In the genomic region with DNA sequence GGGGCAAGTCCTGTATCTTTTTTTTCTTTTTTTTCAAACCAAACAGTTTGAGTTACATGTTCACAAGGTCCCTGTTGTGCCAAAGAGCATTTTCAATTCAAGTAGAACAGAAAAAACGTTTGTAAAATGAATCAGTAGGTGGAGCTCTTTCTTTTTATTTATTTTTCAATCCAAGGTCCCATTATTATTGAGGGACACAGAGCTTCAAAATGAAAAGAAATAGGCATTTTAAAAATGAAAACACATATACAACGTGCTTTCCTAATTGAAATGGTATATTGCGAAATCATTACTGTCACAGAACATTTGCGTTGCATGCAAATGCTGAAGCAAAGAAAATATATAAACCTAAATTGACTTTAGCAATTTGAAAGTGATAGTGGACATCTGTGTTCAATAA, we compare ENCODE assay signal across 10 cellular contexts.
DNase-seq lines count a peak whose midpoint lies in the region; ATAC-seq, FAIRE-seq and TF ChIP-seq lines count a peak whose summit lies in the region.
"Had no signal": no experiment of that assay in that cellular context is flagged by ENCODE, and none has a peak within 500 bp of the region (broad histone marks: within the 10 kb centered on the region; RNA-seq: fewer than 3 reads in every experiment).

No MANE protein-coding gene starts in this region.

- intact Hi-C loops in HepG2 (cut with micrococcal nuclease; ENCODE audit: unreplicated experiment) (loop anchor here (5.0 to 10.0 kb wide), 4 partner anchors 85 to 710 kb away; a partner anchor contains a TSS), right lobe of liver (cut with DNase I) (no loop called here)

- H3K79me2 ChIP-seq in HepG2 (ENCODE audit: insufficient read depth, low read length), result no peaks in the 10 kb centered on the region

- H3K27me3 ChIP-seq in HepG2 (ENCODE audit: control insufficient read depth in 1 of 2, insufficient read depth in 2 of 2, low read length in 2 of 2) (no peaks in the 10 kb centered on the region), right lobe of liver (no peaks in the 10 kb centered on the region), foreskin keratinocyte (no peaks in the 10 kb centered on the region)

- CTCF ChIA-PET in HepG2 (lab: Yijun Ruan, JAX; ENCODE audit: low intra/inter-chr PET ratio, low total read pairs), result no interaction called here

- TF ChIP-seq POLR2A in HepG2 (IDR thresholded peaks at IDR 0.05; ENCODE audit: insufficient read depth in 1 of 2, low read depth in 2 of 2, low read length in 2 of 2), result no peak
- no peak for TF ChIP-seq POLR2A in right lobe of liver (IDR thresholded peaks at IDR 0.05)

- H3K36me3 ChIP-seq in HepG2 (replicated peaks in 1 of 2; ENCODE audit: control insufficient read depth in 1 of 2, insufficient read depth in 2 of 2, low read length in 2 of 2) (no peaks in the 10 kb centered on the region), right lobe of liver (no peaks in the 10 kb centered on the region)

- H3K4me2 ChIP-seq in HepG2 (ENCODE audit: low read depth, low read length), result no peak overlapping the region; the same call in 1 of the 2 replicates

- TF ChIP-seq CTCF in HepG2 (CRISPR knock-in tag; IDR thresholded peaks at IDR 0.05) (peak; percentile 40; the same call in 1 of the 2 replicates), right lobe of liver (IDR thresholded peaks at IDR 0.05) (peak in 1 of 4 donors; percentile 7), foreskin keratinocyte (conservative IDR thresholded peaks at IDR 0.05) (peak; percentile 56)

- no peak for TF ChIP-seq EP300 in HepG2 (IDR thresholded peaks at IDR 0.05; ENCODE audit: low read depth in 2 of 2, low read length in 2 of 2)
- no peak for TF ChIP-seq EP300 in HepG2 (CRISPR knock-in tag; IDR thresholded peaks at IDR 0.05; ENCODE audit: borderline replicate concordance)

- peak; percentile 51 for ATAC-seq in HepG2
- ATAC-seq in right lobe of liver, result no peak
- no peak for ATAC-seq in foreskin keratinocyte
- ATAC-seq in stimulated activated naive CD8-positive, alpha-beta T cell treated with anti-CD3 and anti-CD28 coated beads, Interleukin-15, Interleukin-2, amounts not matched to agents 100 U/mL and 50 U/mL, for 24 hours, result no peak

- POLR2A ChIA-PET in HepG2 (lab: Yijun Ruan, JAX), result no interaction called here

- in situ Hi-C loops in HepG2 (cut with HindIII; ENCODE audit: extremely low pct_ligation_motif_present, low pct_unique_long_range_greater_than_20kb), result no loop called here

- H3K27ac ChIP-seq in HepG2 (ENCODE audit: extremely low read length, insufficient read depth, low read length), result no peak overlapping the region
- no peak overlapping the region for H3K27ac ChIP-seq in right lobe of liver
- no peak overlapping the region for H3K27ac ChIP-seq in foreskin keratinocyte
- H3K27ac ChIP-seq: skin epidermis had no signal

- H3K4me1 ChIP-seq in HepG2 (ENCODE audit: insufficient read depth, low read length) (no peaks in the 10 kb centered on the region), right lobe of liver (no peaks in the 10 kb centered on the region), foreskin keratinocyte (peaks cover 8% of the 10 kb centered on the region)

- no peaks in the 10 kb centered on the region for H3K9me3 ChIP-seq in HepG2 (ENCODE audit: low read length)
- H3K9me3 ChIP-seq in right lobe of liver, result no peaks in the 10 kb centered on the region
- H3K9me3 ChIP-seq: Caco-2 had no signal

- no peak for TF ChIP-seq RAD21 in HepG2 (CRISPR knock-in tag; IDR thresholded peaks at IDR 0.05)

- no peak for FAIRE-seq in HepG2 (lab: Jason Lieb, UNC)

- DNase-seq in HepG2 (ENCODE audit: low spot score) (peak; percentile 5), right lobe of liver (no peak), RKO (ENCODE audit: low spot score) (peak; percentile 51), foreskin keratinocyte (peak in 1 of 2 donors; percentile 34), UCSD-AML1 (lab: John Stamatoyannopoulos, UW; ENCODE audit: unreplicated experiment) (no peak), NCI-H82 (lab: John Stamatoyannopoulos, UW) (no peak)
- DNase-seq in activated CD8-positive, alpha-beta memory T cell treated with anti-CD3 and anti-CD28 coated beads, Interleukin-2, amount 50 U/mL, for 4 hours, result no peak
- no peak for DNase-seq in stimulated activated naive CD8-positive, alpha-beta T cell treated with anti-CD3 and anti-CD28 coated beads, Interleukin-15, Interleukin-2, amounts not matched to agents 100 U/mL and 50 U/mL, for 24 hours
- DNase-seq: Caco-2 had no signal

- no peak overlapping the region for H3K4me3 ChIP-seq in HepG2 (replicated peaks in 1 of 3; ENCODE audit: insufficient read depth in 1 of 3, low read depth in 2 of 3, low read length in 3 of 3)
- H3K4me3 ChIP-seq in right lobe of liver, result no peak overlapping the region
- H3K4me3 ChIP-seq: skin epidermis had no signal

- no TSS peak for BruUV-seq in HepG2 (replicated peaks; lab: Mats Ljungman, UMichigan)

- 51% methylated on average over 4 of the region's 4 CpGs for WGBS in HepG2 (ENCODE audit: low lambda C conversion rate)
- WGBS in right lobe of liver (ENCODE audit: insufficient coverage, low coverage, low lambda C conversion rate, missing lambda C conversion rate), result 26% methylated on average over 4 of the region's 4 CpGs

- no peak overlapping the region for H3K9ac ChIP-seq in HepG2 (ENCODE audit: insufficient read depth, low read depth, low read length)

- H2AFZ ChIP-seq in HepG2 (ENCODE audit: low read length), result no peak overlapping the region

- no peaks in the 10 kb centered on the region for H4K20me1 ChIP-seq in HepG2 (ENCODE audit: insufficient read depth, low read length)

TF ChIP-seq in HepG2, 621 proteins besides CTCF, POLR2A, EP300 and RAD21:
- no peak for TF ChIP-seq GABPB1 (CRISPR knock-in tag; IDR thresholded peaks at IDR 0.05)
- peak; percentile 93 for TF ChIP-seq CEBPB (IDR thresholded peaks at IDR 0.05; ENCODE audit: borderline replicate concordance, low read depth, low read length)
- no peak for TF ChIP-seq NR2F6 (IDR thresholded peaks at IDR 0.05)
- no peak for TF ChIP-seq NR2F6 (CRISPR knock-in tag; IDR thresholded peaks at IDR 0.05)
- no peak for TF ChIP-seq KMT2A (CRISPR knock-in tag; IDR thresholded peaks at IDR 0.05)
- peak; percentile 17; the same call in 1 of the 2 replicates for TF ChIP-seq SMC3 (IDR thresholded peaks at IDR 0.05; ENCODE audit: low read length)
- no peak for TF ChIP-seq MYNN (CRISPR knock-in tag; IDR thresholded peaks at IDR 0.05; ENCODE audit: low read depth)
- TF ChIP-seq, protein P1, sequence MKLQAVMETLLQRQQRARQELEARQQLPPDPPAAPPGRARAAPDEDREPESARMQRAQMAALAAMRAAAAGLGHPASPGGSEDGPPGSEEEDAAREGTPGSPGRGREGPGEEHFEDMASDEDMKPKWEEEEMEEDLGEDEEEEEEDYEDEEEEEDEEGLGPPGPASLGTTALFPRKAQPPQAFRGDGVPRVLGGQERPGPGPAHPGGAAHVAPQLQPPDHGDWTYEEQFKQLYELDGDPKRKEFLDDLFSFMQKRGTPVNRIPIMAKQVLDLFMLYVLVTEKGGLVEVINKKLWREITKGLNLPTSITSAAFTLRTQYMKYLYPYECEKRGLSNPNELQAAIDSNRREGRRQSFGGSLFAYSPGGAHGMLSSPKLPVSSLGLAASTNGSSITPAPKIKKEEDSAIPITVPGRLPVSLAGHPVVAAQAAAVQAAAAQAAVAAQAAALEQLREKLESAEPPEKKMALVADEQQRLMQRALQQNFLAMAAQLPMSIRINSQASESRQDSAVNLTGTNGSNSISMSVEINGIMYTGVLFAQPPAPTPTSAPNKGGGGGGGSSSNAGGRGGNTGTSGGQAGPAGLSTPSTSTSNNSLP (IDR thresholded peaks at IDR 0.05; ENCODE audit: low read depth, low read length), result 0 out of 2 replicates have a peak, but pooled peaks have one; percentile 32
- TF ChIP-seq CEBPG (CRISPR knock-in tag; IDR thresholded peaks at IDR 0.05), result peak; percentile 60; the same call in 1 of the 2 replicates
- TF ChIP-seq GPN1 (CRISPR knock-in tag; IDR thresholded peaks at IDR 0.05; ENCODE audit: borderline replicate concordance), result no peak
- TF ChIP-seq, protein P2, sequence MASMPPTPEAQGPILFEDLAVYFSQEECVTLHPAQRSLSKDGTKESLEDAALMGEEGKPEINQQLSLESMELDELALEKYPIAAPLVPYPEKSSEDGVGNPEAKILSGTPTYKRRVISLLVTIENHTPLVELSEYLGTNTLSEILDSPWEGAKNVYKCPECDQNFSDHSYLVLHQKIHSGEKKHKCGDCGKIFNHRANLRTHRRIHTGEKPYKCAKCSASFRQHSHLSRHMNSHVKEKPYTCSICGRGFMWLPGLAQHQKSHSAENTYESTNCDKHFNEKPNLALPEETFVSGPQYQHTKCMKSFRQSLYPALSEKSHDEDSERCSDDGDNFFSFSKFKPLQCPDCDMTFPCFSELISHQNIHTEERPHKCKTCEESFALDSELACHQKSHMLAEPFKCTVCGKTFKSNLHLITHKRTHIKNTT (CRISPR knock-in tag; IDR thresholded peaks at IDR 0.05), result no peak
- no peak for TF ChIP-seq RBAK (CRISPR knock-in tag; IDR thresholded peaks at IDR 0.05)
- TF ChIP-seq SATB2 (CRISPR knock-in tag; IDR thresholded peaks at IDR 0.05), result no peak
- TF ChIP-seq NONO (IDR thresholded peaks at IDR 0.05), result no peak
- TF ChIP-seq NONO (CRISPR knock-in tag; conservative IDR thresholded peaks at IDR 0.05), result no peak
- TF ChIP-seq NFE2L2 (IDR thresholded peaks at IDR 0.05; ENCODE audit: low read length), result no peak
- TF ChIP-seq STAG1 (CRISPR knock-in tag; IDR thresholded peaks at IDR 0.05), result peak; percentile 26; the same call in 1 of the 2 replicates

Comparison
In these comparisons a context has a peak if more than half of its experiments do, and no peak if none do; other contexts are left out.
1. DNase-seq: peak in HepG2 (single experiment) and RKO (single experiment); none in right lobe of liver (0 of 3), UCSD-AML1 (single experiment), NCI-H82 (single experiment), activated CD8-positive, alpha-beta memory T cell treated with anti-CD3 and anti-CD28 coated beads, Interleukin-2, amount 50 U/mL, for 4 hours (single experiment) and stimulated activated naive CD8-positive, alpha-beta T cell treated with anti-CD3 and anti-CD28 coated beads, Interleukin-15, Interleukin-2, amounts not matched to agents 100 U/mL and 50 U/mL, for 24 hours (single experiment).